24 cellular contexts compared by ENCODE assay signal in genomic region chr5:55350754-55351153, GRCh38. TPM values are rescaled to one million over a fixed set of nuclear protein-coding genes. Genes with fewer than 3 reads are reported as not detected.
DNase-seq lines count a peak whose midpoint lies in the region; ATAC-seq, FAIRE-seq and TF ChIP-seq lines count a peak whose summit lies in the region.
"Had no signal": no experiment of that assay in that cellular context is flagged by ENCODE, and none has a peak within 500 bp of the region (broad histone marks: within the 10 kb centered on the region; RNA-seq: fewer than 3 reads in every experiment).

No MANE protein-coding gene starts in this region.

- H3K36me3 ChIP-seq in OCI-LY3 (replicated peaks; ENCODE audit: low read depth, low read length): peaks cover 48% of the 10 kb centered on the region
- peaks cover 35 to 52% of the 10 kb centered on the region in 2 donors for H3K36me3 ChIP-seq in kidney (ENCODE audit: control insufficient read depth in 1 of 2, insufficient read depth in 2 of 2, low read length in 2 of 2)
- peaks cover 9 to 55% (median 24%) of the 10 kb centered on the region in 3 donors for H3K36me3 ChIP-seq in pancreas
- no peaks in the 10 kb centered on the region for H3K36me3 ChIP-seq in prostate gland

- H3K27me3 ChIP-seq in OCI-LY3 (ENCODE audit: low read depth, low read length): no peaks in the 10 kb centered on the region
- H3K27me3 ChIP-seq in pancreas: no peaks in the 10 kb centered on the region
- H3K27me3 ChIP-seq in prostate gland (replicated peaks; ENCODE audit: insufficient read depth): no peaks in the 10 kb centered on the region

- TF ChIP-seq POLR2A in prostate gland (IDR thresholded peaks at IDR 0.05): no peak

- H4K20me1 ChIP-seq in OCI-LY3 (ENCODE audit: insufficient read depth, low read length): no peaks in the 10 kb centered on the region

- H3K27ac ChIP-seq in OCI-LY3 (ENCODE audit: low read length) (no peak overlapping the region), kidney (ENCODE audit: low read depth in 2 of 2, low read length in 2 of 2) (no peak overlapping the region), pancreas (no peak overlapping the region), prostate gland (no peak overlapping the region)
- H3K27ac ChIP-seq: 22Rv1, A549, GM23248 had no signal

- TF ChIP-seq CTCF in OCI-LY3 (IDR thresholded peaks at IDR 0.05; ENCODE audit: low read depth, low read length) (no peak), kidney (IDR thresholded peaks at IDR 0.05; ENCODE audit: borderline replicate concordance, extremely low read depth, insufficient read depth) (no peak), pancreas (IDR thresholded peaks at IDR 0.05) (no peak), prostate gland (IDR thresholded peaks at IDR 0.05) (no peak)

- H2AFZ ChIP-seq in OCI-LY3 (ENCODE audit: low read depth, low read length): no peak overlapping the region
- H2AFZ ChIP-seq: GM23248 had no signal

- intact Hi-C loops in kidney (cut with DNase I) (no loop called here), pancreas (cut with DNase I) (no loop called here), prostate gland (cut with DNase I) (no loop called here)

- H3K9me3 ChIP-seq in OCI-LY3 (ENCODE audit: insufficient read depth, low read length) (no peaks in the 10 kb centered on the region), kidney (ENCODE audit: control insufficient read depth in 1 of 2, low read length in 2 of 2) (no peaks in the 10 kb centered on the region), pancreas (no peaks in the 10 kb centered on the region), prostate gland (no peaks in the 10 kb centered on the region)

- DNase-seq in kidney (no peak), pancreas (no peak), NCI-H2227 treated with DMSO at 0.1 percent for 48 hours (lab: John Stamatoyannopoulos, UW) (no peak), prostate gland (ENCODE audit: low spot score) (no peak)
- DNase-seq: ACHN; AML-193; C1 segment of cervical spinal cord; Calu3; CD4-positive, alpha-beta memory T cell; COR-L47; DMS153; DND-41; GDM1; GM23248; H7; HCEC 1CT had no signal

- no peak for ATAC-seq in pancreas
- no peak for ATAC-seq in HG03571 (IDR thresholded peaks at IDR 0.05; ENCODE audit: unreplicated experiment)
- ATAC-seq: A549, GM12878 had no signal

- 94 to 96% methylated on average over 1 of the region's 1 CpG for WGBS in pancreas, 2 donors
- WGBS in prostate gland: 95% methylated on average over 1 of the region's 1 CpG

- H3K79me2 ChIP-seq in OCI-LY3 (ENCODE audit: low read length): no peaks in the 10 kb centered on the region

- peak; percentile 32 for FAIRE-seq in A204.1 (lab: Jason Lieb, UNC)
- peak; percentile 11 for FAIRE-seq in kidney (lab: Jason Lieb, UNC)
- peak; percentile 39 for FAIRE-seq in pancreas (lab: Jason Lieb, UNC)
- FAIRE-seq: A549, GM12878, GM19239, H1 had no signal

- H3K9ac ChIP-seq in OCI-LY3 (ENCODE audit: low read length): no peak overlapping the region
- H3K9ac ChIP-seq in kidney (ENCODE audit: low read length in 2 of 2): no peak overlapping the region
- H3K9ac ChIP-seq: GM23248 had no signal

- no peak overlapping the region for H3K4me3 ChIP-seq in OCI-LY3 (ENCODE audit: low read length)
- H3K4me3 ChIP-seq in kidney (ENCODE audit: low read length in 2 of 2): no peak overlapping the region
- no peak overlapping the region for H3K4me3 ChIP-seq in pancreas
- H3K4me3 ChIP-seq in prostate gland: no peak overlapping the region
- H3K4me3 ChIP-seq: A549, GM12878, GM23248 had no signal

- peak overlapping the region; percentile 26; the same call in 1 of the 2 replicates for H3K4me2 ChIP-seq in OCI-LY3 (ENCODE audit: low read length)
- H3K4me2 ChIP-seq: A549 had no signal

- H3K4me1 ChIP-seq in OCI-LY3 (ENCODE audit: low read length): peaks cover 11% of the 10 kb centered on the region
- H3K4me1 ChIP-seq in kidney (ENCODE audit: control insufficient read depth in 1 of 2, insufficient read depth in 1 of 2, low read depth in 1 of 2, low read length in 2 of 2): no peaks in the 10 kb centered on the region
- H3K4me1 ChIP-seq in pancreas: peaks cover 0 to 3% (median 0%) of the 10 kb centered on the region in 3 donors
- H3K4me1 ChIP-seq in prostate gland (replicated peaks): no peaks in the 10 kb centered on the region
- H3K4me1 ChIP-seq: A549 had no signal

RNA-seq across cellular contexts. Expression of gene MTREX, which starts 43.0 kb away (rescaled TPM):
- 69.7 TPM for total RNA-seq in kidney
- 19.3 TPM for polyA plus RNA-seq in kidney (ENCODE audit: insufficient read depth, low read depth, low replicate concordance)
- 10 to 100 TPM; 24.7 to 36.0 (median 33.9) TPM for total RNA-seq in pancreas
- polyA plus RNA-seq in pancreas: 10 to 100 TPM; 13.1 to 15.3 TPM
- total RNA-seq in prostate gland: 10 to 100 TPM; 46.6 to 73.5 TPM

RNA-seq across cellular contexts. Expression of gene DHX29, which starts 43.3 kb away (rescaled TPM):
- total RNA-seq in kidney: 28.0 TPM
- polyA plus RNA-seq in kidney (ENCODE audit: insufficient read depth, low read depth, low replicate concordance): 13.5 TPM
- total RNA-seq in pancreas: 10 to 100 TPM in 5 of 6 donors, 1 to 10 TPM in 1; 9.2 to 13.7 (median 11.4) TPM
- polyA plus RNA-seq in pancreas: 1 to 10 TPM; 4.2 to 8.8 TPM
- 10 to 100 TPM; 24.9 to 28.2 TPM for total RNA-seq in prostate gland
